Comparison of ENCODE assay signal across 17 cellular contexts in the genomic region with DNA sequence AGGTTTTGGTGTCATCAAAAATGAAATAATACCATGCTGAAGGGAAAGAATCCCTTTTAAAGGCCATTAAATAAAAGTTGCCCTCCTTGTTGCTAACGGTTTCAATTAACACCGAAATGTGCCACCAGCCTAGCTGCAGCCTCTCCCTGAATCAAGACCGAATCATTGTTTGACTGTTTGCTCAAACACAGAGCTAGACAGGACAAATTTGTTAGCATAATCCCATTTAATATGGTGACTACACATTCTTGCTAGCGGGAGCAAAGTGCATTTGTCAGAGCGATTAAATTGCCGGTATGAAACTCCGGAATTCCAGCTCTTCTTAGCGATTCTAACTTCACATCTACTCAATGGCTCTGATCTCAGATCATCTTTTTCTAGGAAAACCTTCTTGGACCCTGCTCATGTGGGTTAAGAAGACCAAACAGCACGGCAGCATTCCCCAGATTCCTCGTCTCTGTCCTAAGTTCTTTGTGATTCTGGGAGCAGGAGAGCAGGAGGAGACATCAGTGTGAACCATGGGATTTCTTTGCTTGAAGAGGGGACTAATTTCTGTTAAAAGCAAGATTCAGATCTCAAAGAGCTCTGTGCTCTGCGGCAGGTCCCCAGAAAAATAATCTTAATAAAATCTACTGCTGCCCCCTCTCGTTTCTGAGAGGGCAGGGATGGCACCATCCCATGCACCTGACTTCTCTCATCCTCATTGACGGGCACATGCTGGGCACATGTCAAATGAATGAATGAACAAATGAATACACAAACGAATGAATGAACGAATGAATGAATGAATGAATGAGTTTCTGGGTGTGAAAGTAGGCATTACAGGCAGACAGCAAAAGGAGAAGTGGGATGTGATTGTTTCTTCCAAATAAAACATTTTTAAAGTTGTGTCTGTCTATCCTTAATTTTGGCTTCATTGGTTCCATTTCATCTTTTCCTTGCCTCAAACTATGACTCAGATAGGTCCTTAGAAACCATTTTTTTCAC.
DNase-seq lines count a peak whose midpoint lies in the region; TF ChIP-seq lines count a peak whose summit lies in the region.
"Had no signal": no experiment of that assay in that cellular context is flagged by ENCODE, and none has a peak within 500 bp of the region (broad histone marks: within the 10 kb centered on the region; RNA-seq: fewer than 3 reads in every experiment).

No MANE protein-coding gene starts in this region.

- no peak overlapping the region for H3K4me2 ChIP-seq in OCI-LY1 (ENCODE audit: low read length)
- peak overlapping the region; percentile 52 for H3K4me2 ChIP-seq in hepatocyte
- H3K4me2 ChIP-seq: BLaER1 treated with 17β-estradiol and CSF1 and Interleukin-3, amounts not matched to agents 10 nM and 100 nM had no signal

- H3K4me3 ChIP-seq in HAP-1 (no peak overlapping the region), OCI-LY1 (ENCODE audit: low read depth, low read length, poor library complexity, severe bottlenecking) (no peak overlapping the region), hepatocyte (no peak overlapping the region), retinal pigment epithelial cell (ENCODE audit: low read length) (peak overlapping the region; percentile 10)
- H3K4me3 ChIP-seq: BLaER1 treated with 17β-estradiol and CSF1 and Interleukin-3, amounts not matched to agents 10 nM and 100 nM; GM23248; SK-N-MC had no signal

- H4K20me1 ChIP-seq in OCI-LY1 (ENCODE audit: insufficient read depth, low read length) = no peaks in the 10 kb centered on the region
- no peaks in the 10 kb centered on the region for H4K20me1 ChIP-seq in hepatocyte (ENCODE audit: insufficient read depth, poor library complexity, severe bottlenecking)
- H4K20me1 ChIP-seq: BLaER1 treated with 17β-estradiol and CSF1 and Interleukin-3, amounts not matched to agents 10 nM and 100 nM had no signal

- in situ Hi-C loops in HAP-1 (cut with MboI; ENCODE audit: low sequenced_read_pairs) = no loop called here

- 67% methylated on average over 15 of the region's 15 CpGs for WGBS in hepatocyte (ENCODE audit: low lambda C conversion rate, missing lambda C conversion rate)

- H3K9ac ChIP-seq in OCI-LY1 (ENCODE audit: low read length) = no peak overlapping the region
- H3K9ac ChIP-seq: BLaER1 treated with 17β-estradiol and CSF1 and Interleukin-3, amounts not matched to agents 10 nM and 100 nM; GM23248 had no signal

- H3K4me1 ChIP-seq in HAP-1 (peaks cover 34% of the 10 kb centered on the region), OCI-LY1 (ENCODE audit: insufficient read depth, low read length, severe bottlenecking) (no peaks in the 10 kb centered on the region), hepatocyte (ENCODE audit: insufficient read depth) (no peaks in the 10 kb centered on the region)

- no peaks in the 10 kb centered on the region for H3F3A ChIP-seq in OCI-LY1 (ENCODE audit: insufficient read depth, low read length)

- H3K36me3 ChIP-seq in HAP-1 (replicated peaks) = no peaks in the 10 kb centered on the region
- no peaks in the 10 kb centered on the region for H3K36me3 ChIP-seq in OCI-LY1 (ENCODE audit: insufficient read depth, low read length)
- no peaks in the 10 kb centered on the region for H3K36me3 ChIP-seq in hepatocyte (replicated peaks; ENCODE audit: insufficient read depth, low read depth)
- H3K36me3 ChIP-seq: BLaER1 treated with 17β-estradiol and CSF1 and Interleukin-3, amounts not matched to agents 10 nM and 100 nM had no signal

- DNase-seq in HAP-1 (ENCODE audit: low spot score in 2 of 2) (peak; percentile 51 to 84), hepatocyte (ENCODE audit: low spot score) (peak; percentile 15), retinal pigment epithelial cell (ENCODE audit: low read depth) (peak; percentile 51), NCI-H526 (lab: John Stamatoyannopoulos, UW) (no peak)
- DNase-seq in stimulated activated CD4-positive, alpha-beta T cell treated with anti-CD3 and anti-CD28 coated beads, Interleukin-12 subunit alpha, Interleukin-12 subunit beta, amount 100 ng/mL, for 4 hours = no peak
- DNase-seq in activated CD4-positive, alpha-beta T cell treated with anti-CD3 and anti-CD28 coated beads for 48 hours = no peak
- DNase-seq: EL; GM23248; KG1; NCI-H1105; NCI-H1930; NCI-H2227 treated with DMSO at 0.1 percent for 48 hours; NCI-H524 treated with DMSO at 0.1 percent for 48 hours; NK-92 treated with Interleukin-12 subunit alpha and Interleukin-12 subunit beta, amount 100 ng/mL, for 24 hours had no signal

- H2AFZ ChIP-seq in OCI-LY1 (ENCODE audit: low read length) (no peak overlapping the region), hepatocyte (no peak overlapping the region)
- H2AFZ ChIP-seq: GM23248 had no signal

- H3K79me2 ChIP-seq in OCI-LY1 (ENCODE audit: insufficient read depth, low read length) (no peaks in the 10 kb centered on the region), hepatocyte (no peaks in the 10 kb centered on the region)

- H3K9me3 ChIP-seq in HAP-1 = 0 out of 2 replicates have a peak, but pooled peaks cover 2% of the 10 kb centered on the region
- no peaks in the 10 kb centered on the region for H3K9me3 ChIP-seq in OCI-LY1 (ENCODE audit: low read length)
- H3K9me3 ChIP-seq in hepatocyte (ENCODE audit: low read depth) = no peaks in the 10 kb centered on the region

- peak; percentile 35; the same call in 1 of the 2 replicates for TF ChIP-seq CTCF in OCI-LY1 (IDR thresholded peaks at IDR 0.05; ENCODE audit: low read length)
- no peak for TF ChIP-seq CTCF in hepatocyte (IDR thresholded peaks at IDR 0.05; ENCODE audit: poor library complexity)
- no peak for TF ChIP-seq CTCF in retinal pigment epithelial cell (conservative IDR thresholded peaks at IDR 0.05; ENCODE audit: low read depth, low read length)

- no peaks in the 10 kb centered on the region for H3K27me3 ChIP-seq in HAP-1 (ENCODE audit: low read depth)
- H3K27me3 ChIP-seq in OCI-LY1 (ENCODE audit: insufficient read depth, low read length) = no peaks in the 10 kb centered on the region
- peaks cover 3% of the 10 kb centered on the region for H3K27me3 ChIP-seq in hepatocyte
- H3K27me3 ChIP-seq: BLaER1 treated with 17β-estradiol and CSF1 and Interleukin-3, amounts not matched to agents 10 nM and 100 nM had no signal

- no peak overlapping the region for H3K27ac ChIP-seq in OCI-LY1 (ENCODE audit: low read depth, low read length, poor library complexity, severe bottlenecking)
- no peak overlapping the region for H3K27ac ChIP-seq in hepatocyte
- H3K27ac ChIP-seq: BLaER1 treated with 17β-estradiol and CSF1 and Interleukin-3, amounts not matched to agents 10 nM and 100 nM; GM23248; SK-N-MC had no signal

- H3K9me2 ChIP-seq in OCI-LY1 (ENCODE audit: low read depth, low read length) = no peaks in the 10 kb centered on the region
- H3K9me2 ChIP-seq in hepatocyte (replicated peaks; ENCODE audit: insufficient read depth) = no peaks in the 10 kb centered on the region

Comparison
In these comparisons a context has a peak if more than half of its experiments do, and no peak if none do; other contexts are left out.
1. DNase-seq: peak in HAP-1 (2 of 2), hepatocyte (single experiment) and retinal pigment epithelial cell (single experiment); none in stimulated activated CD4-positive, alpha-beta T cell treated with anti-CD3 and anti-CD28 coated beads, Interleukin-12 subunit alpha, Interleukin-12 subunit beta, amount 100 ng/mL, for 4 hours (single experiment), NCI-H526 (0 of 2) and activated CD4-positive, alpha-beta T cell treated with anti-CD3 and anti-CD28 coated beads for 48 hours (single experiment).